ENCODE assay signal across 22 cellular contexts in the genomic region with DNA sequence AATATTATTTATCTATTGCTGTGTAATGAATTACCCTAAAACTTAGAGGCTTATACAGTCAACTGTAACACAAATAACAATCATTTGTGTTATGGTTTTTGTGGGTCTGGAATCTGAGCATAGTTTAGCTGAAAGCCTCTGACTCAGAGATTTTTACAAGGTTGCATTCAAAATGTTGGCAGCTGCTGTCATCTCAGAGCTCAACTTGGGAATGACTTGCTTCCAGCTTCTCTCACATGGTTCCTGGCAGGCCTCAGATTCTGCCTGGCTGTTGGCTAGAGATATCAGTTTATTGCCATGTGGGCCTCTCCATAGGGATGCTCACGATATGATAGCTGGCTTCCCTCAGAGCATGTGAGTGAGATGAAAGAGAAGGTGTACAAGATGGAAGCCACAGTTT.
A peak's percentile ranks its signal among the peaks of the same experiment; 100 is the strongest.
DNase-seq lines count a peak whose midpoint lies in the region; TF ChIP-seq lines count a peak whose summit lies in the region.
"Had no signal": no experiment of that assay in that cellular context is flagged by ENCODE, and none has a peak within 500 bp of the region (broad histone marks: within the 10 kb centered on the region; RNA-seq: fewer than 3 reads in every experiment).

No MANE protein-coding gene starts in this region.

- DNase-seq in AG08395 (ENCODE audit: low spot score) (peak; percentile 7), GM04504 (ENCODE audit: low read depth) (peak; percentile 31), NCI-H446 treated with DMSO at 0.1 percent for 48 hours (lab: John Stamatoyannopoulos, UW) (peak; percentile 1), foreskin melanocyte (peak; percentile 11), NCI-H2196 (lab: John Stamatoyannopoulos, UW; ENCODE audit: unreplicated experiment) (no peak), brain microvascular endothelial cell (no peak), left ventricle myocardium inferior (no peak), NCI-H345 treated with DMSO at 0.1 percent for 48 hours (lab: John Stamatoyannopoulos, UW; ENCODE audit: unreplicated experiment) (no peak)
- DNase-seq: activated CD4-positive, alpha-beta memory T cell treated with anti-CD3 and anti-CD28 coated beads for 36 hours; activated CD8-positive, alpha-beta memory T cell treated with anti-CD3 and anti-CD28 coated beads, Interleukin-2, amount 50 U/mL, for 48 hours; aorta; heart left ventricle; KG1; NCI-H187; retina; Right ventricle myocardium superior; spleen; stimulated activated CD4-positive, alpha-beta T cell treated with anti-CD3 and anti-CD28 coated beads, Interleukin-4, amount 100 ng/mL, for 1 hour; T1000 had no signal

- intact Hi-C loops in left ventricle myocardium inferior (cut with micrococcal nuclease): no loop called here

- H3K27me3 ChIP-seq in brain microvascular endothelial cell (replicated peaks): no peaks in the 10 kb centered on the region
- no peaks in the 10 kb centered on the region for H3K27me3 ChIP-seq in left ventricle myocardium inferior (ENCODE audit: low read depth)
- H3K27me3 ChIP-seq: spleen, vagina had no signal

- H3K36me3 ChIP-seq in brain microvascular endothelial cell (replicated peaks) (no peaks in the 10 kb centered on the region), left ventricle myocardium inferior (no peaks in the 10 kb centered on the region)
- H3K36me3 ChIP-seq: heart left ventricle, spleen, vagina had no signal

- TF ChIP-seq CTCF in brain microvascular endothelial cell (IDR thresholded peaks at IDR 0.05; ENCODE audit: low read depth, low read length, missing control alignments) (no peak), left ventricle myocardium inferior (IDR thresholded peaks at IDR 0.05; ENCODE audit: borderline replicate concordance) (no peak)

- in situ Hi-C loops in brain microvascular endothelial cell (cut with HindIII; ENCODE audit: low pct_ligation_motif_present, low sequenced_read_pairs): no loop called here

- H3K27ac ChIP-seq in brain microvascular endothelial cell (no peak overlapping the region), left ventricle myocardium inferior (replicated peaks) (no peak overlapping the region)
- H3K27ac ChIP-seq: C4-2B, dorsolateral prefrontal cortex, heart left ventricle, spleen, vagina had no signal

- H3K9me3 ChIP-seq in left ventricle myocardium inferior (replicated peaks): no peaks in the 10 kb centered on the region
- H3K9me3 ChIP-seq: heart left ventricle, spleen, vagina had no signal

- no peak overlapping the region for H3K4me3 ChIP-seq in brain microvascular endothelial cell (ENCODE audit: low read depth, low read length)
- H3K4me3 ChIP-seq in left ventricle myocardium inferior: no peak overlapping the region
- H3K4me3 ChIP-seq: dorsolateral prefrontal cortex, heart left ventricle, spleen, vagina had no signal

- H3K4me1 ChIP-seq in left ventricle myocardium inferior: no peaks in the 10 kb centered on the region
- H3K4me1 ChIP-seq: heart left ventricle, spleen, vagina had no signal

Comparison
In these comparisons a context has a peak if more than half of its experiments do, and no peak if none do; other contexts are left out.
1. DNase-seq: peak in AG08395 (single experiment), GM04504 (single experiment), NCI-H446 treated with DMSO at 0.1 percent for 48 hours (single experiment) and foreskin melanocyte (single experiment); none in NCI-H2196 (single experiment), brain microvascular endothelial cell (single experiment), left ventricle myocardium inferior (single experiment) and NCI-H345 treated with DMSO at 0.1 percent for 48 hours (single experiment).